Comparison of ENCODE assay signal across 21 cellular contexts in the genomic region with DNA sequence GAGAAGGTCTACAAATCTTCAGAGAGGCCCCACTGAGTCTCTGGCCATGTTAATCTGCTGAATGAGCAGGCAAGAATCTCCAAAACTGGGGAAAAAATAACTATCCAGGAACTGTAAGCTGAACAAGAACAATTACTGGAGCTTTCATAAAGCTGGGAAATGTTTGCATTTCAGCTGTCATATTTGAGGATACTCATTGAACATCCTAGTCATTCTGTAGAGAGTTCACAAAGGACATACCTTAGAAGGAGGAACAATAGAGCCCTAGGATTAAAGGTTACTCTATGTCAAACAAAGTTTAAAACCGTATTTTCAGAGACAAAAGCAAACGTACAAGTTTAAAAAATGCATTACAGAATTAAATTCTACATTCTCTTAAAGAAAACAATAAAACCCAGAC.
"Had no signal": no experiment of that assay in that cellular context is flagged by ENCODE, and none has a peak within 500 bp of the region (broad histone marks: within the 10 kb centered on the region; RNA-seq: fewer than 3 reads in every experiment).

No MANE protein-coding gene starts in this region.

- H3K4me2 ChIP-seq: hepatocyte had no signal

- H3K27me3 ChIP-seq: dorsolateral prefrontal cortex, esophagus muscularis mucosa, foreskin keratinocyte, gastroesophageal sphincter, heart left ventricle, hepatocyte, left lung had no signal

- ATAC-seq: foreskin keratinocyte, gastroesophageal sphincter, heart left ventricle, left cardiac atrium, left lung, left ventricle myocardium superior, lower lobe of right lung, mucosa of descending colon had no signal

- H3K4me1 ChIP-seq: esophagus muscularis mucosa, foreskin keratinocyte, gastroesophageal sphincter, heart left ventricle, left lung, lower lobe of right lung had no signal

- DNase-seq: dermis blood vessel endothelial cell; dorsolateral prefrontal cortex; effector CD4-positive, alpha-beta T cell; effector memory CD4-positive, alpha-beta T cell; foreskin keratinocyte; heart left ventricle; hypothalamus; left cardiac atrium; left lung; left ventricle myocardium superior; lower lobe of right lung; mesenchymal stem cell; mucosa of descending colon had no signal

- H3K79me2 ChIP-seq: hepatocyte had no signal

- H3K27ac Mint-ChIP-seq: mesothelial cell of epicardium had no signal

- FAIRE-seq: colon, endothelial cell of umbilical vein, keratinocyte had no signal

- H3K27ac ChIP-seq: coronary artery, dorsolateral prefrontal cortex, esophagus muscularis mucosa, foreskin keratinocyte, gastroesophageal sphincter, heart left ventricle, hepatocyte, left lung, lower lobe of right lung had no signal

- H2AFZ ChIP-seq: hepatocyte had no signal

- H3K4me3 ChIP-seq: coronary artery, dorsolateral prefrontal cortex, esophagus muscularis mucosa, gastroesophageal sphincter, heart left ventricle, hepatocyte, left lung, lower lobe of right lung, mucosa of descending colon had no signal

- H3K36me3 ChIP-seq: lower lobe of right lung had no signal

- H3K9me3 ChIP-seq: esophagus muscularis mucosa, left lung, lower lobe of right lung, mucosa of descending colon had no signal

- H3K4me3 Mint-ChIP-seq: mesothelial cell of epicardium had no signal
